In genomic region chr14:59687663-59688062, GRCh38 we compare ENCODE assay signal across 10 cellular contexts.
DNase-seq lines count a peak whose midpoint lies in the region; ATAC-seq, FAIRE-seq and TF ChIP-seq lines count a peak whose summit lies in the region.
"Had no signal": no experiment of that assay in that cellular context is flagged by ENCODE, and none has a peak within 500 bp of the region (broad histone marks: within the 10 kb centered on the region; RNA-seq: fewer than 3 reads in every experiment).

No MANE protein-coding gene starts in this region.

- H3K27ac ChIP-seq in RWPE1 (peak overlapping the region; percentile 37), foreskin keratinocyte (no peak overlapping the region)
- H3K27ac ChIP-seq: BLaER1 had no signal

- CTCF ChIA-PET in RWPE1 (lab: Yijun Ruan, JAX): interaction anchor here (0.6 to 1.1 kb wide), 4 partner anchors 33 to 1556 kb away, joined by 3 to 5 read pairs (median 4); partner anchors contain the start of genes JKAMP and L3HYPDH

- H3K4me1 ChIP-seq in foreskin keratinocyte: no peaks in the 10 kb centered on the region
- H3K4me1 ChIP-seq: BLaER1 had no signal

- peak; percentile 77 for FAIRE-seq in urothelium cell line (lab: Jason Lieb, UNC)

- POLR2A ChIA-PET in RWPE1 (lab: Yijun Ruan, JAX; ENCODE audit: low non-redundant PET): no interaction called here

- TF ChIP-seq CTCF in RWPE1 (conservative IDR thresholded peaks at IDR 0.05; ENCODE audit: low read depth): no peak
- TF ChIP-seq CTCF in foreskin keratinocyte (conservative IDR thresholded peaks at IDR 0.05): no peak

- H3K27me3 ChIP-seq in foreskin keratinocyte: peaks cover 4% of the 10 kb centered on the region
- H3K27me3 ChIP-seq: BLaER1 had no signal

- DNase-seq in HT1080 (ENCODE audit: low read depth) (peak; percentile 30), RWPE1 (ENCODE audit: low spot score) (no peak), foreskin keratinocyte (peak in 1 of 2 donors; percentile 39), urothelium cell line (ENCODE audit: low spot score) (no peak), SIG-M5 (lab: John Stamatoyannopoulos, UW) (no peak)
- DNase-seq: 8988T, DMS79 had no signal

- ATAC-seq in foreskin keratinocyte (peak; percentile 49), HG03521 (IDR thresholded peaks at IDR 0.05; ENCODE audit: unreplicated experiment) (no peak), GM19324 (IDR thresholded peaks at IDR 0.05; ENCODE audit: low FRiP score, unreplicated experiment) (no peak)
